24 cellular contexts compared by ENCODE assay signal in genomic region chr10:72557362-72557761, GRCh38.
DNase-seq lines count a peak whose midpoint lies in the region; ATAC-seq and TF ChIP-seq lines count a peak whose summit lies in the region.
"Had no signal": no experiment of that assay in that cellular context is flagged by ENCODE, and none has a peak within 500 bp of the region (broad histone marks: within the 10 kb centered on the region; RNA-seq: fewer than 3 reads in every experiment).

No MANE protein-coding gene starts in this region.

- H3K4me2 ChIP-seq in fibroblast of lung (ENCODE audit: extremely low read depth, insufficient read depth, low read length) (no peak overlapping the region), osteoblast (ENCODE audit: insufficient read depth, low read length) (no peak overlapping the region)

- ATAC-seq in HG03045 (IDR thresholded peaks at IDR 0.05; ENCODE audit: unreplicated experiment), result no peak
- ATAC-seq: gastroesophageal sphincter; Right ventricle myocardium inferior; stimulated activated naive B cell treated with anti-CD40 and anti-IgM and Interleukin-4, amounts not matched to agents 10 μg/mL and 1 μg/mL and 100 μg/mL, for 72 hours had no signal

- no peak overlapping the region for H3K9ac ChIP-seq in fibroblast of lung (ENCODE audit: insufficient read depth, low read length)

- H3K9me3 Mint-ChIP-seq in activated CD4-positive, alpha-beta memory T cell treated with anti-CD3 and anti-CD28 coated beads for 36 hours, result no peaks in the 10 kb centered on the region
- H3K9me3 Mint-ChIP-seq: activated T-helper 1 cell treated with anti-CD3 and anti-CD28 coated beads, Interleukin-12 subunit alpha, Interleukin-12 subunit beta, Interleukin-2, Interleukin-4 antibody, amounts not matched to agents 30 ng/mL and 10 ng/mL and 1 ng/mL, durations not matched to agents 14 hours and 24 hours and 36 hours; stimulated activated naive B cell treated with anti-CD40 and anti-IgM and Interleukin-4, amounts not matched to agents 10 μg/mL and 1 μg/mL and 100 μg/mL, for 72 hours had no signal

- peaks cover 11% of the 10 kb centered on the region for H3K4me1 Mint-ChIP-seq in activated CD4-positive, alpha-beta memory T cell treated with anti-CD3 and anti-CD28 coated beads for 36 hours (ENCODE audit: low read depth)
- H3K4me1 Mint-ChIP-seq: nephron progenitor cell had no signal

- POLR2A ChIA-PET in activated CD4-positive, alpha-beta memory T cell treated with anti-CD3 and anti-CD28 coated beads for 36 hours (lab: Charles Lee), result no interaction called here

- H2AFZ ChIP-seq in fibroblast of lung (ENCODE audit: low read length), result no peak overlapping the region
- no peak overlapping the region for H2AFZ ChIP-seq in osteoblast (ENCODE audit: low read length)

- no peak overlapping the region for H3K27ac ChIP-seq in fibroblast of lung (ENCODE audit: insufficient read depth, low read length)
- peak overlapping the region; percentile 68 for H3K27ac ChIP-seq in osteoblast (ENCODE audit: low read depth, low read length)
- H3K27ac ChIP-seq: gastroesophageal sphincter, HL-60, skin epidermis, thyroid gland had no signal

- H3K9me3 ChIP-seq in fibroblast of lung (ENCODE audit: control insufficient read depth, insufficient read depth, low read depth, low read length), result no peaks in the 10 kb centered on the region
- H3K9me3 ChIP-seq in osteoblast (ENCODE audit: low read depth, low read length), result no peaks in the 10 kb centered on the region
- H3K9me3 ChIP-seq: BE2C, gastroesophageal sphincter, thyroid gland had no signal

- H4K20me1 ChIP-seq in fibroblast of lung (ENCODE audit: control insufficient read depth, extremely low read depth, insufficient read depth, low read length) (no peaks in the 10 kb centered on the region), osteoblast (ENCODE audit: insufficient read depth, low read length) (no peaks in the 10 kb centered on the region)

- H3K27me3 ChIP-seq in fibroblast of lung (ENCODE audit: control insufficient read depth, insufficient read depth, low read length) (no peaks in the 10 kb centered on the region), osteoblast (ENCODE audit: insufficient read depth, low read length) (no peaks in the 10 kb centered on the region)
- H3K27me3 ChIP-seq: BE2C, gastroesophageal sphincter, thyroid gland had no signal

- H3K4me3 Mint-ChIP-seq in activated CD4-positive, alpha-beta memory T cell treated with anti-CD3 and anti-CD28 coated beads for 36 hours, result no peak overlapping the region
- H3K4me3 Mint-ChIP-seq: activated naive CD8-positive, alpha-beta T cell; activated T-helper 1 cell treated with anti-CD3 and anti-CD28 coated beads, Interleukin-12 subunit alpha, Interleukin-12 subunit beta, Interleukin-2, Interleukin-4 antibody, amounts not matched to agents 30 ng/mL and 10 ng/mL and 1 ng/mL, durations not matched to agents 14 hours and 24 hours and 36 hours; nephron progenitor cell; stimulated activated naive B cell treated with anti-CD40 and anti-IgM and Interleukin-4, amounts not matched to agents 10 μg/mL and 1 μg/mL and 100 μg/mL, for 72 hours had no signal

- no peaks in the 10 kb centered on the region for H3K27me3 Mint-ChIP-seq in activated CD4-positive, alpha-beta memory T cell treated with anti-CD3 and anti-CD28 coated beads for 36 hours
- H3K27me3 Mint-ChIP-seq: activated naive CD8-positive, alpha-beta T cell; progenitor cell of endocrine pancreas; stimulated activated naive B cell treated with anti-CD40 and anti-IgM and Interleukin-4, amounts not matched to agents 10 μg/mL and 1 μg/mL and 100 μg/mL, for 72 hours had no signal

- H3K4me1 ChIP-seq in fibroblast of lung (ENCODE audit: control insufficient read depth, extremely low read depth, insufficient read depth, low read length) (peaks cover 3% of the 10 kb centered on the region), osteoblast (ENCODE audit: insufficient read depth, low read length) (peaks cover 14% of the 10 kb centered on the region)
- H3K4me1 ChIP-seq: BE2C, gastroesophageal sphincter, thyroid gland had no signal

- no peak overlapping the region for H3K4me3 ChIP-seq in AG09309 (ENCODE audit: control insufficient read depth, low read depth, low read length)
- no peak overlapping the region for H3K4me3 ChIP-seq in fibroblast of lung (replicated peaks in 1 of 4; ENCODE audit: control extremely low read depth in 1 of 4, insufficient read depth in 1 of 4, low read depth in 3 of 4, low read length in 4 of 4)
- no peak overlapping the region for H3K4me3 ChIP-seq in osteoblast (ENCODE audit: insufficient read depth, low read length)
- H3K4me3 ChIP-seq: gastroesophageal sphincter, skin epidermis, thyroid gland had no signal

- CTCF ChIA-PET in activated CD4-positive, alpha-beta memory T cell treated with anti-CD3 and anti-CD28 coated beads for 36 hours (lab: Charles Lee), result no interaction called here

- peaks cover 2% of the 10 kb centered on the region for H3K36me3 ChIP-seq in fibroblast of lung (ENCODE audit: control insufficient read depth, insufficient read depth, low read length)
- H3K36me3 ChIP-seq in osteoblast (ENCODE audit: insufficient read depth, low read length), result no peaks in the 10 kb centered on the region
- H3K36me3 ChIP-seq: thyroid gland had no signal

- intact Hi-C loops in activated CD4-positive, alpha-beta memory T cell treated with anti-CD3 and anti-CD28 coated beads for 36 hours (cut with micrococcal nuclease), result no loop called here

- DNase-seq in AG09309 (ENCODE audit: low read depth) (peak; percentile 13), HS-5 (ENCODE audit: low read depth) (peak; percentile 26), fibroblast of lung (ENCODE audit: low read depth in 2 of 2) (peak; percentile 67 to 78), osteoblast (ENCODE audit: insufficient read length, low spot score, missing footprints) (peak; percentile 26), NCI-H526 treated with DMSO at 0.1 percent for 48 hours (lab: John Stamatoyannopoulos, UW) (no peak), nucleus accumbens (lab: John Stamatoyannopoulos, UW) (no peak)
- DNase-seq in activated CD4-positive, alpha-beta memory T cell treated with anti-CD3 and anti-CD28 coated beads for 36 hours, result no peak
- DNase-seq: BE2C; cortex of kidney; midbrain; NCI-H1436 treated with DMSO at 0.1 percent for 48 hours; NCI-H774; nephron progenitor cell; stimulated activated CD4-positive, alpha-beta T cell treated with anti-CD3 and anti-CD28 coated beads, Interleukin-2, amount 100 ng/mL, for 24 hours; stimulated activated naive B cell treated with anti-CD40 and anti-IgM and Interleukin-4, amounts not matched to agents 10 μg/mL and 1 μg/mL and 100 μg/mL, for 72 hours; thyroid gland had no signal

- H3K36me3 Mint-ChIP-seq in activated CD4-positive, alpha-beta memory T cell treated with anti-CD3 and anti-CD28 coated beads for 36 hours, result peaks cover 27% of the 10 kb centered on the region

- H3K79me2 ChIP-seq in fibroblast of lung (ENCODE audit: control insufficient read depth, insufficient read depth, low read length) (no peaks in the 10 kb centered on the region), osteoblast (ENCODE audit: insufficient read depth, low read length) (no peaks in the 10 kb centered on the region)

- H3K27ac Mint-ChIP-seq in activated CD4-positive, alpha-beta memory T cell treated with anti-CD3 and anti-CD28 coated beads for 36 hours, result no peak overlapping the region
- H3K27ac Mint-ChIP-seq: activated naive CD8-positive, alpha-beta T cell; activated T-helper 1 cell treated with anti-CD3 and anti-CD28 coated beads, Interleukin-12 subunit alpha, Interleukin-12 subunit beta, Interleukin-2, Interleukin-4 antibody, amounts not matched to agents 30 ng/mL and 10 ng/mL and 1 ng/mL, durations not matched to agents 14 hours and 24 hours and 36 hours; nephron progenitor cell; progenitor cell of endocrine pancreas; stimulated activated naive B cell treated with anti-CD40 and anti-IgM and Interleukin-4, amounts not matched to agents 10 μg/mL and 1 μg/mL and 100 μg/mL, for 72 hours had no signal

- TF ChIP-seq CTCF in AG09309 (IDR thresholded peaks at IDR 0.05; ENCODE audit: control insufficient read depth, insufficient read depth, low read depth, low read length, missing control alignments) (no peak), fibroblast of lung (conservative IDR thresholded peaks at IDR 0.05 in 1 of 2, IDR thresholded peaks at IDR 0.05 in 1 of 2; ENCODE audit: low read depth in 1 of 2, low read length in 2 of 2) (no peak), osteoblast (IDR thresholded peaks at IDR 0.05; ENCODE audit: extremely low read depth, low read depth, low read length) (no peak)

Comparison
In these comparisons a context has a peak if more than half of its experiments do, and no peak if none do; other contexts are left out.
1. DNase-seq: peak in AG09309 (single experiment), HS-5 (single experiment), fibroblast of lung (2 of 2) and osteoblast (single experiment); none in activated CD4-positive, alpha-beta memory T cell treated with anti-CD3 and anti-CD28 coated beads for 36 hours (single experiment), NCI-H526 treated with DMSO at 0.1 percent for 48 hours (single experiment) and nucleus accumbens (0 of 56).